ENCODE assay signal across 13 cellular contexts in the genomic region with DNA sequence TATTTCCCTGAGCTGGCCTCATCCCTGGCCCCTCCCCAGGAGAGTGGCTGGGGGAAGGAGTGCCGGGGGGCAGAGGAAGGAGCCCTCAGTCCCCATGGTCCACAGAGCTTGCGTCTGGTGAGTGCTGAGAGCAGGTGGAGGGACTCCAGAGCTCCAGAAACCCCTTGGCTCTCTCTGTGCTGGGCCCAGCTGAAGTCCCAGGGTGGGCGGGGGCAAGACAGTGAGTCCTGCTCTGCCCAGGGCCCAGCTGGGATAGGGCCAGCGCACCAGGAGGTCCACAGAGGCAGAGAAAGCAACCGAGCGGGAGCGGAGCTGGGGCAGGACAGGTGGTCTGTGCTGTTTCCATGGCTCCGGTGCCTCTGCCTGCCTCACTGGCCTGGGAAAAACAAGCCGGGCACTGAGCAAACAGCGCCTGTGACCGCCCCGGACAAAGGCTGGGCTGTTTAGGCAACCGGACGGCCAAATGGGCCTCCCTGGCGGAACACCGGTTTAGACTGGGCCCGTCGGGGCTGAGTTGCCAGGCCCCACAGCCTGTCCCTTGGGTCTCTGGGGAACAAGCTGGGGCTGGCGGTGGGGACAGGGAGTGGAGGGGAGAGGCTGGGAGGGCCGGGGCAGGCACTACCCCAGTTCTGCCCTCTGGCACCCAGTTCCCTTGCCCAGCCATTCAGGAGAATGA. TPM values are rescaled to one million over a fixed set of nuclear protein-coding genes. Genes with fewer than 3 reads are reported as not detected.
DNase-seq lines count a peak whose midpoint lies in the region; ATAC-seq, FAIRE-seq and TF ChIP-seq lines count a peak whose summit lies in the region.
"Had no signal": no experiment of that assay in that cellular context is flagged by ENCODE, and none has a peak within 500 bp of the region (broad histone marks: within the 10 kb centered on the region; RNA-seq: fewer than 3 reads in every experiment).

No MANE protein-coding gene starts in this region.

- H3K4me1 Mint-ChIP-seq in brain: peaks cover 45% of the 10 kb centered on the region
- peaks cover 0 to 7% of the 10 kb centered on the region in 2 donors for H3K4me1 Mint-ChIP-seq in natural killer cell treated with Interleukin-12 subunit alpha and Interleukin-12 subunit beta and Interleukin-15 and Interleukin-18, amount 100 ng/mL, for 72 hours (ENCODE audit: low read depth in 2 of 2)

- H3K9me3 ChIP-seq in kidney (ENCODE audit: control insufficient read depth in 1 of 2, low read length in 2 of 2): peaks cover 0 to 8% of the 10 kb centered on the region in 2 donors
- H3K9me3 ChIP-seq: prostate gland had no signal

- H3K36me3 ChIP-seq in kidney (ENCODE audit: control insufficient read depth in 1 of 2, insufficient read depth in 2 of 2, low read length in 2 of 2): no peaks in the 10 kb centered on the region
- no peaks in the 10 kb centered on the region for H3K36me3 ChIP-seq in rectal smooth muscle tissue (ENCODE audit: control insufficient read depth, insufficient read depth, low read length)
- H3K36me3 ChIP-seq: prostate gland had no signal

- H3K27ac ChIP-seq in kidney (ENCODE audit: low read depth in 2 of 2, low read length in 2 of 2) (peak overlapping the region; percentile 88 to 97), rectal smooth muscle tissue (ENCODE audit: low read depth, low read length) (peak overlapping the region; percentile 52)
- H3K27ac ChIP-seq: prostate gland had no signal

- no peak for FAIRE-seq in kidney (lab: Jason Lieb, UNC)

- intact Hi-C loops in kidney (cut with DNase I): no loop called here

- peaks cover 5% of the 10 kb centered on the region for H3K27me3 Mint-ChIP-seq in brain
- no peaks in the 10 kb centered on the region for H3K27me3 Mint-ChIP-seq in natural killer cell treated with Interleukin-12 subunit alpha and Interleukin-12 subunit beta and Interleukin-15 and Interleukin-18, amount 100 ng/mL, for 72 hours
- H3K27me3 Mint-ChIP-seq: activated naive CD4-positive, alpha-beta T cell treated with anti-CD3 and anti-CD28 coated beads, Interleukin-2, amount 50 U/mL, for 24 hours had no signal

- H3K9ac ChIP-seq in kidney (ENCODE audit: low read length in 2 of 2) (peak overlapping the region; percentile 8 to 77), rectal smooth muscle tissue (ENCODE audit: low read length) (no peak overlapping the region)

- ATAC-seq in natural killer cell treated with Interleukin-12 subunit alpha and Interleukin-12 subunit beta and Interleukin-15 and Interleukin-18, amount 100 ng/mL, for 72 hours: no peak

- DNase-seq in G401 (ENCODE audit: low spot score) (peak; percentile 33), kidney (peak; percentile 95), DMS114 treated with DMSO at 0.1 percent for 48 hours (lab: John Stamatoyannopoulos, UW; ENCODE audit: unreplicated experiment) (no peak), NCI-H1436 (lab: John Stamatoyannopoulos, UW) (no peak)
- DNase-seq in activated effector memory CD4-positive, alpha-beta T cell treated with anti-CD3 and anti-CD28 coated beads, Interleukin-2, amount 50 U/mL, for 16 hours: no peak
- DNase-seq in natural killer cell treated with Interleukin-12 subunit alpha and Interleukin-12 subunit beta and Interleukin-15 and Interleukin-18, amount 100 ng/mL, for 72 hours (ENCODE audit: low spot score): no peak
- DNase-seq: activated CD4-positive, alpha-beta T cell treated with anti-CD3 and anti-CD28 coated beads, Interleukin-2, amount 50 U/mL, for 1 hour; HCEC 1CT; NCI-H510A treated with DMSO at 0.1 percent for 48 hours had no signal

- peaks cover 31 to 47% of the 10 kb centered on the region in 2 donors for H3K4me1 ChIP-seq in kidney (ENCODE audit: control insufficient read depth in 1 of 2, insufficient read depth in 1 of 2, low read depth in 1 of 2, low read length in 2 of 2)
- peaks cover 33% of the 10 kb centered on the region for H3K4me1 ChIP-seq in rectal smooth muscle tissue (ENCODE audit: control insufficient read depth, insufficient read depth, low read length)

- H3K27ac Mint-ChIP-seq in brain: peak overlapping the region in 4 of 5 experiments; percentile 38 to 94 (median 61)
- no peak overlapping the region for H3K27ac Mint-ChIP-seq in natural killer cell treated with Interleukin-12 subunit alpha and Interleukin-12 subunit beta and Interleukin-15 and Interleukin-18, amount 100 ng/mL, for 72 hours
- H3K27ac Mint-ChIP-seq: activated naive CD4-positive, alpha-beta T cell treated with anti-CD3 and anti-CD28 coated beads, Interleukin-2, amount 50 U/mL, for 24 hours had no signal

- H3K27me3 ChIP-seq in rectal smooth muscle tissue (ENCODE audit: control insufficient read depth, insufficient read depth, low read length): no peaks in the 10 kb centered on the region

- in situ Hi-C loops in G401 (cut with HindIII; ENCODE audit: low sequenced_read_pairs): no loop called here

- H3K36me3 Mint-ChIP-seq in brain: peaks cover 3% of the 10 kb centered on the region
- H3K36me3 Mint-ChIP-seq in natural killer cell treated with Interleukin-12 subunit alpha and Interleukin-12 subunit beta and Interleukin-15 and Interleukin-18, amount 100 ng/mL, for 72 hours: no peaks in the 10 kb centered on the region
- H3K36me3 Mint-ChIP-seq: activated naive CD4-positive, alpha-beta T cell treated with anti-CD3 and anti-CD28 coated beads, Interleukin-2, amount 50 U/mL, for 24 hours had no signal

- H3K9me3 Mint-ChIP-seq in brain: peaks cover 6 to 17% (median 11%) of the 10 kb centered on the region in 5 experiments
- no peaks in the 10 kb centered on the region for H3K9me3 Mint-ChIP-seq in natural killer cell treated with Interleukin-12 subunit alpha and Interleukin-12 subunit beta and Interleukin-15 and Interleukin-18, amount 100 ng/mL, for 72 hours
- H3K9me3 Mint-ChIP-seq: activated naive CD4-positive, alpha-beta T cell treated with anti-CD3 and anti-CD28 coated beads, Interleukin-2, amount 50 U/mL, for 24 hours had no signal

- H3K4me3 Mint-ChIP-seq in brain: no peak overlapping the region
- H3K4me3 Mint-ChIP-seq in natural killer cell treated with Interleukin-12 subunit alpha and Interleukin-12 subunit beta and Interleukin-15 and Interleukin-18, amount 100 ng/mL, for 72 hours: no peak overlapping the region
- H3K4me3 Mint-ChIP-seq: activated naive CD4-positive, alpha-beta T cell treated with anti-CD3 and anti-CD28 coated beads, Interleukin-2, amount 50 U/mL, for 24 hours had no signal

- no peak for TF ChIP-seq CTCF in brain (conservative IDR thresholded peaks at IDR 0.05)
- TF ChIP-seq CTCF in kidney (IDR thresholded peaks at IDR 0.05; ENCODE audit: borderline replicate concordance, extremely low read depth, insufficient read depth): no peak

- no peak overlapping the region for H3K4me3 ChIP-seq in kidney (ENCODE audit: low read length in 2 of 2)
- no peak overlapping the region for H3K4me3 ChIP-seq in rectal smooth muscle tissue (ENCODE audit: low read length)
- H3K4me3 ChIP-seq: prostate gland had no signal

RNA-seq across cellular contexts. Expression of a gene that starts 34.1 kb away (rescaled TPM):
- total RNA-seq in G401 (2014; rRNA removed; shearing (Covaris generic)): not detected in 2 replicates
- 15.9 TPM for polyA plus RNA-seq in brain (ENCODE audit: insufficient read depth, low read depth, low replicate concordance)
- total RNA-seq in kidney: 1.6 TPM
- 2.4 TPM for polyA plus RNA-seq in kidney (ENCODE audit: insufficient read depth, low read depth, low replicate concordance)
- not detected for total RNA-seq in natural killer cell treated with Interleukin-12 subunit alpha and Interleukin-12 subunit beta and Interleukin-15 and Interleukin-18, amount 100 ng/mL, for 72 hours

Comparison
In these comparisons a context has a peak if more than half of its experiments do, and no peak if none do; other contexts are left out.
1. DNase-seq: peak in G401 (single experiment) and kidney (single experiment); none in activated effector memory CD4-positive, alpha-beta T cell treated with anti-CD3 and anti-CD28 coated beads, Interleukin-2, amount 50 U/mL, for 16 hours (single experiment), DMS114 treated with DMSO at 0.1 percent for 48 hours (single experiment), NCI-H1436 (single experiment) and natural killer cell treated with Interleukin-12 subunit alpha and Interleukin-12 subunit beta and Interleukin-15 and Interleukin-18, amount 100 ng/mL, for 72 hours (single experiment).
2. H3K27ac Mint-ChIP-seq: peak in brain (4 of 5); none in natural killer cell treated with Interleukin-12 subunit alpha and Interleukin-12 subunit beta and Interleukin-15 and Interleukin-18, amount 100 ng/mL, for 72 hours (0 of 2).